Comparison of ENCODE assay signal across 8 cellular contexts in genomic region chr10:132229834-132230556, GRCh38. TPM values are rescaled to one million over a fixed set of nuclear protein-coding genes. Genes with fewer than 3 reads are reported as not detected.
DNase-seq lines count a peak whose midpoint lies in the region; ATAC-seq lines count a peak whose summit lies in the region.

No MANE protein-coding gene starts in this region.

- peak; percentile 32 for DNase-seq in activated effector memory CD4-positive, alpha-beta T cell treated with Interleukin-2 at 50 U/mL for 16 hours
- DNase-seq in activated effector memory CD4-positive, alpha-beta T cell treated with anti-CD3 and anti-CD28 coated beads, Interleukin-2, amount 50 U/mL, for 16 hours: no peak
- no peak for DNase-seq in T-helper 17 cell
- DNase-seq in foreskin melanocyte: peak; percentile 21
- peak; percentile 58 for DNase-seq in stimulated activated CD8-positive, alpha-beta memory T cell treated with anti-CD3 and anti-CD28 coated beads, Interleukin-4, amount 100 ng/mL, for 48 hours
- DNase-seq in NCI-H446 treated with DMSO at 0.1 percent for 48 hours (lab: John Stamatoyannopoulos, UW): no peak
- no peak for DNase-seq in AG08395 (ENCODE audit: low spot score)

- ATAC-seq in T-helper 17 cell: peak; percentile 49
- ATAC-seq in HG02610 (IDR thresholded peaks at IDR 0.05; ENCODE audit: unreplicated experiment): no peak

- H3K27ac Mint-ChIP-seq in T-helper 17 cell: peak overlapping the region; percentile 24

- H3K27me3 Mint-ChIP-seq in T-helper 17 cell: no peaks in the 10 kb centered on the region

- peak overlapping the region; percentile 86 for H3K4me3 Mint-ChIP-seq in T-helper 17 cell

- no peaks in the 10 kb centered on the region for H3K9me3 ChIP-seq in T-helper 17 cell (ENCODE audit: control insufficient read depth, low read length, poor library complexity, severe bottlenecking)

- H3K4me1 Mint-ChIP-seq in T-helper 17 cell: peaks cover 24% of the 10 kb centered on the region

- peaks cover 7% of the 10 kb centered on the region for H3K36me3 Mint-ChIP-seq in T-helper 17 cell (ENCODE audit: low read depth)

RNA-seq across cellular contexts. Expression of gene DPYSL4, which starts 43.2 kb away (rescaled TPM):
- total RNA-seq in T-helper 17 cell: 1 to 10 TPM in 1 of 2 donors, under 1 TPM in 1; 0.52 to 3.3 TPM

Comparison
In these comparisons a context has a peak if more than half of its experiments do, and no peak if none do; other contexts are left out.
1. DNase-seq: peak in activated effector memory CD4-positive, alpha-beta T cell treated with Interleukin-2 at 50 U/mL for 16 hours (single experiment), foreskin melanocyte (single experiment) and stimulated activated CD8-positive, alpha-beta memory T cell treated with anti-CD3 and anti-CD28 coated beads, Interleukin-4, amount 100 ng/mL, for 48 hours (single experiment); none in activated effector memory CD4-positive, alpha-beta T cell treated with anti-CD3 and anti-CD28 coated beads, Interleukin-2, amount 50 U/mL, for 16 hours (single experiment), T-helper 17 cell (0 of 3), NCI-H446 treated with DMSO at 0.1 percent for 48 hours (single experiment) and AG08395 (single experiment).